In genomic region chr5:73438048-73438896, GRCh38 we compare ENCODE assay signal across 15 cellular contexts. TPM values are rescaled to one million over a fixed set of nuclear protein-coding genes. Genes with fewer than 3 reads are reported as not detected.
DNase-seq lines count a peak whose midpoint lies in the region; ATAC-seq, FAIRE-seq and TF ChIP-seq lines count a peak whose summit lies in the region.
"Had no signal": no experiment of that assay in that cellular context is flagged by ENCODE, and none has a peak within 500 bp of the region (broad histone marks: within the 10 kb centered on the region; RNA-seq: fewer than 3 reads in every experiment).

No MANE protein-coding gene starts in this region.

- H3K36me3 ChIP-seq in HepG2 (replicated peaks in 1 of 2; ENCODE audit: control insufficient read depth in 1 of 2, insufficient read depth in 2 of 2, low read length in 2 of 2) (no peaks in the 10 kb centered on the region), right lobe of liver (no peaks in the 10 kb centered on the region), iPS-18a (ENCODE audit: control insufficient read depth, low read depth, low read length) (no peaks in the 10 kb centered on the region)
- H3K36me3 ChIP-seq: prostate gland had no signal

- H3K27ac ChIP-seq in HepG2 (ENCODE audit: extremely low read length, insufficient read depth, low read length) = no peak overlapping the region
- H3K27ac ChIP-seq in right lobe of liver = no peak overlapping the region
- H3K27ac ChIP-seq in iPS-18a (ENCODE audit: low read length) = no peak overlapping the region
- H3K27ac ChIP-seq: body of pancreas, prostate gland had no signal

- H3K36me3 Mint-ChIP-seq in type B pancreatic cell = no peaks in the 10 kb centered on the region

- H3K27ac Mint-ChIP-seq in type B pancreatic cell = no peak overlapping the region
- H3K27ac Mint-ChIP-seq: stimulated activated naive CD8-positive, alpha-beta T cell treated with anti-CD3 and anti-CD28 coated beads, Interleukin-15, Interleukin-2, amounts not matched to agents 100 ng/mL and 50 ng/mL, for 24 hours had no signal

- no peaks in the 10 kb centered on the region for H3K9me3 Mint-ChIP-seq in type B pancreatic cell
- H3K9me3 Mint-ChIP-seq: stimulated activated naive CD8-positive, alpha-beta T cell treated with anti-CD3 and anti-CD28 coated beads, Interleukin-15, Interleukin-2, amounts not matched to agents 100 ng/mL and 50 ng/mL, for 24 hours had no signal

- FAIRE-seq in HepG2 (lab: Jason Lieb, UNC) = no peak
- FAIRE-seq: GM12892 had no signal

- peaks cover 92% of the 10 kb centered on the region for H3K27me3 Mint-ChIP-seq in type B pancreatic cell

- H3K4me1 Mint-ChIP-seq in type B pancreatic cell (ENCODE audit: unreplicated experiment) = peaks cover 5% of the 10 kb centered on the region

- H3K4me3 ChIP-seq in HepG2 (replicated peaks in 1 of 3; ENCODE audit: insufficient read depth in 1 of 3, low read depth in 2 of 3, low read length in 3 of 3) = peak overlapping the region; percentile 44 to 71 (median 60)
- H3K4me3 ChIP-seq in right lobe of liver = no peak overlapping the region
- H3K4me3 ChIP-seq in WI38 (ENCODE audit: low read depth, low read length) = peak overlapping the region; percentile 47
- H3K4me3 ChIP-seq in iPS-18a (ENCODE audit: low read length) = peak overlapping the region; percentile 36
- H3K4me3 ChIP-seq: body of pancreas had no signal

- in situ Hi-C loops in HepG2 (cut with HindIII; ENCODE audit: extremely low pct_ligation_motif_present, low pct_unique_long_range_greater_than_20kb) = no loop called here

- no peak for TF ChIP-seq CTCF in HepG2 (CRISPR knock-in tag; IDR thresholded peaks at IDR 0.05)
- TF ChIP-seq CTCF in right lobe of liver (IDR thresholded peaks at IDR 0.05) = no peak
- no peak for TF ChIP-seq CTCF in WI38 (IDR thresholded peaks at IDR 0.05; ENCODE audit: low read depth, low read length)
- no peak for TF ChIP-seq CTCF in type B pancreatic cell (conservative IDR thresholded peaks at IDR 0.05)

- no peaks in the 10 kb centered on the region for H3K9me3 ChIP-seq in HepG2 (ENCODE audit: low read length)
- no peaks in the 10 kb centered on the region for H3K9me3 ChIP-seq in right lobe of liver
- H3K9me3 ChIP-seq in iPS-18a (ENCODE audit: control insufficient read depth, low read depth, low read length) = no peaks in the 10 kb centered on the region
- H3K9me3 ChIP-seq: body of pancreas, prostate gland had no signal

- no TSS peak for BruUV-seq in HepG2 (replicated peaks; lab: Mats Ljungman, UMichigan)

- no peak for TF ChIP-seq EP300 in HepG2 (IDR thresholded peaks at IDR 0.05; ENCODE audit: low read depth in 2 of 2, low read length in 2 of 2)
- no peak for TF ChIP-seq EP300 in HepG2 (CRISPR knock-in tag; IDR thresholded peaks at IDR 0.05; ENCODE audit: borderline replicate concordance)

- WGBS in HepG2 (ENCODE audit: low lambda C conversion rate) = 47% methylated on average over 7 of the region's 7 CpGs
- 6% methylated on average over 7 of the region's 7 CpGs for WGBS in right lobe of liver (ENCODE audit: insufficient coverage, low coverage, low lambda C conversion rate, missing lambda C conversion rate)

- H3K4me2 ChIP-seq in HepG2 (ENCODE audit: low read depth, low read length) = peak overlapping the region; percentile 83

- H3K79me2 ChIP-seq in HepG2 (ENCODE audit: insufficient read depth, low read length) = no peaks in the 10 kb centered on the region

- H2AFZ ChIP-seq in HepG2 (ENCODE audit: low read length) = no peak overlapping the region

- CTCF ChIA-PET in HepG2 (lab: Yijun Ruan, JAX; ENCODE audit: low intra/inter-chr PET ratio, low total read pairs) = no interaction called here

- ATAC-seq in HepG2 (no peak), right lobe of liver (no peak), HG03354 (IDR thresholded peaks at IDR 0.05; ENCODE audit: poor library complexity, severe bottlenecking, unreplicated experiment) (no peak)
- ATAC-seq: body of pancreas had no signal

- H3K27me3 ChIP-seq in HepG2 (ENCODE audit: control insufficient read depth in 1 of 2, insufficient read depth in 2 of 2, low read length in 2 of 2) = peaks cover 9 to 73% of the 10 kb centered on the region in 2 experiments
- peaks cover 27 to 58% of the 10 kb centered on the region in 2 donors for H3K27me3 ChIP-seq in right lobe of liver
- peaks cover 100% of the 10 kb centered on the region for H3K27me3 ChIP-seq in iPS-18a (ENCODE audit: control insufficient read depth, insufficient read depth, low read length)

- H3K4me3 Mint-ChIP-seq in type B pancreatic cell = peak overlapping the region; percentile 83

- intact Hi-C loops in HepG2 (cut with micrococcal nuclease; ENCODE audit: unreplicated experiment) (no loop called here), right lobe of liver (cut with DNase I) (no loop called here)

- H3K4me1 ChIP-seq in HepG2 (ENCODE audit: insufficient read depth, low read length) (peaks cover 23% of the 10 kb centered on the region), right lobe of liver (peaks cover 0 to 13% (median 3%) of the 10 kb centered on the region in 4 donors), iPS-18a (ENCODE audit: control insufficient read depth, low read depth, low read length) (peaks cover 15% of the 10 kb centered on the region)

- TF ChIP-seq RAD21 in HepG2 (CRISPR knock-in tag; IDR thresholded peaks at IDR 0.05) = no peak

- POLR2A ChIA-PET in HepG2 (lab: Yijun Ruan, JAX) = no interaction called here

- no peaks in the 10 kb centered on the region for H4K20me1 ChIP-seq in HepG2 (ENCODE audit: insufficient read depth, low read length)

- TF ChIP-seq POLR2A in HepG2 (IDR thresholded peaks at IDR 0.05; ENCODE audit: insufficient read depth in 1 of 2, low read depth in 2 of 2, low read length in 2 of 2) (no peak), right lobe of liver (IDR thresholded peaks at IDR 0.05) (no peak)

- no peak overlapping the region for H3K9ac ChIP-seq in HepG2 (ENCODE audit: insufficient read depth, low read depth, low read length)
- H3K9ac ChIP-seq in iPS-18a (ENCODE audit: low read length) = no peak overlapping the region

- DNase-seq in HepG2 (ENCODE audit: low spot score) (no peak), right lobe of liver (no peak), type B pancreatic cell (ENCODE audit: extremely low spot score, unreplicated experiment) (no peak), HUDEP-2 (lab: John Stamatoyannopoulos, UW; ENCODE audit: unreplicated experiment in 76 of 76) (no peak), NCI-H82 treated with DMSO at 0.1 percent for 48 hours (lab: John Stamatoyannopoulos, UW; ENCODE audit: unreplicated experiment) (no peak)
- DNase-seq: activated T-cell treated with anti-CD3 and anti-CD28 coated beads for 4 hours; AML-193; body of pancreas; stimulated activated CD4-positive, alpha-beta T cell treated with anti-CD3 and anti-CD28 coated beads, Interleukin-4, amount 100 ng/mL, for 24 hours had no signal

RNA-seq across cellular contexts. Expression of gene FOXD1, which starts 10.3 kb away (rescaled TPM):
- total RNA-seq in HepG2 (2016; rRNA removed; fragmentation: Illumina TruSeq; extraction: Trizol) = 0.04 TPM in 1 of 2 replicates, not detected in the other
- not detected in 2 replicates for total RNA-seq in HepG2 (2016; cell fraction: cytosol; rRNA removed; fragmentation: Illumina TruSeq; extraction: Trizol; ENCODE audit: low read depth)
- total RNA-seq in HepG2 (2016; cell fraction: insoluble cytoplasmic fraction; rRNA removed; fragmentation: Illumina TruSeq; extraction: Trizol) = not detected in 2 replicates
- total RNA-seq in HepG2 (2016; cell fraction: membrane; rRNA removed; fragmentation: Illumina TruSeq; extraction: Trizol) = 0.06 TPM in 1 of 2 replicates, not detected in the other
- not detected in 2 replicates for total RNA-seq in HepG2 (2016; cell fraction: nucleus; rRNA removed; fragmentation: Illumina TruSeq; extraction: Trizol)
- polyA plus RNA-seq in HepG2 (2011; rRNA removed) = 0.04 and 0.05 TPM in 2 replicates
- 0.05 and 0.07 TPM in 2 replicates for polyA plus RNA-seq in HepG2 (2011; cell fraction: cytosol; rRNA removed)
- polyA plus RNA-seq in HepG2 (2011; cell fraction: nucleus; rRNA removed) = 0.06 TPM in 1 of 2 replicates, not detected in the other
- not detected in 2 replicates for polyA plus RNA-seq in HepG2 (2012)
- not detected in 2 replicates for polyA plus RNA-seq in HepG2 (2016; cell fraction: cytosol; fragmentation: Illumina TruSeq; extraction: Trizol; ENCODE audit: low read depth)
- polyA plus RNA-seq in HepG2 (2016; cell fraction: insoluble cytoplasmic fraction; fragmentation: Illumina TruSeq; extraction: Trizol; ENCODE audit: low read depth) = 0.13 TPM in 1 of 2 replicates, not detected in the other
- polyA plus RNA-seq in HepG2 (2016; cell fraction: membrane; fragmentation: Illumina TruSeq; extraction: Trizol; ENCODE audit: low read depth) = not detected in 2 replicates
- polyA plus RNA-seq in HepG2 (2016; cell fraction: nucleus; fragmentation: Illumina TruSeq; extraction: Trizol; ENCODE audit: insufficient read depth, low read depth) = not detected in 2 replicates
- 0.06 and 0.14 TPM in 2 replicates for polyA minus RNA-seq in HepG2 (2011; rRNA and poly(A)+ RNA removed; ENCODE audit: low replicate concordance)
- not detected in 2 replicates for polyA minus RNA-seq in HepG2 (2011; cell fraction: cytosol; rRNA and poly(A)+ RNA removed)
- not detected in 2 replicates for polyA minus RNA-seq in HepG2 (2011; cell fraction: nucleus; rRNA and poly(A)+ RNA removed)
- not detected for total RNA-seq in right lobe of liver
- total RNA-seq in type B pancreatic cell (ENCODE audit: low replicate concordance) = 1.3 and 15.9 TPM in 2 replicates
- total RNA-seq: body of pancreas had no signal

RNA-seq across cellular contexts. Expression of gene BTF3, which starts 60.0 kb away (rescaled TPM):
- total RNA-seq in HepG2 (2016; rRNA removed; fragmentation: Illumina TruSeq; extraction: Trizol) = 698 and 836 TPM in 2 replicates
- 507 and 559 TPM in 2 replicates for total RNA-seq in HepG2 (2016; cell fraction: cytosol; rRNA removed; fragmentation: Illumina TruSeq; extraction: Trizol; ENCODE audit: low read depth)
- total RNA-seq in HepG2 (2016; cell fraction: insoluble cytoplasmic fraction; rRNA removed; fragmentation: Illumina TruSeq; extraction: Trizol) = 679 and 821 TPM in 2 replicates
- total RNA-seq in HepG2 (2016; cell fraction: membrane; rRNA removed; fragmentation: Illumina TruSeq; extraction: Trizol) = 771 and 850 TPM in 2 replicates
- 289 and 303 TPM in 2 replicates for total RNA-seq in HepG2 (2016; cell fraction: nucleus; rRNA removed; fragmentation: Illumina TruSeq; extraction: Trizol)
- 471 and 557 TPM in 2 replicates for polyA plus RNA-seq in HepG2 (2011; rRNA removed)
- 298 and 449 TPM in 2 replicates for polyA plus RNA-seq in HepG2 (2011; cell fraction: cytosol; rRNA removed)
- 96.1 and 122 TPM in 2 replicates for polyA plus RNA-seq in HepG2 (2011; cell fraction: nucleus; rRNA removed)
- polyA plus RNA-seq in HepG2 (2012) = 940 and 1,043 TPM in 2 replicates
- 922 and 1,006 TPM in 2 replicates for polyA plus RNA-seq in HepG2 (2016; cell fraction: cytosol; fragmentation: Illumina TruSeq; extraction: Trizol; ENCODE audit: low read depth)
- polyA plus RNA-seq in HepG2 (2016; cell fraction: insoluble cytoplasmic fraction; fragmentation: Illumina TruSeq; extraction: Trizol; ENCODE audit: low read depth) = 1,304 and 1,359 TPM in 2 replicates
- polyA plus RNA-seq in HepG2 (2016; cell fraction: membrane; fragmentation: Illumina TruSeq; extraction: Trizol; ENCODE audit: low read depth) = 1,256 and 1,375 TPM in 2 replicates
- polyA plus RNA-seq in HepG2 (2016; cell fraction: nucleus; fragmentation: Illumina TruSeq; extraction: Trizol; ENCODE audit: insufficient read depth, low read depth) = 596 and 617 TPM in 2 replicates
- 152 and 382 TPM in 2 replicates for polyA minus RNA-seq in HepG2 (2011; rRNA and poly(A)+ RNA removed; ENCODE audit: low replicate concordance)
- polyA minus RNA-seq in HepG2 (2011; cell fraction: cytosol; rRNA and poly(A)+ RNA removed) = 285 and 287 TPM in 2 replicates
- polyA minus RNA-seq in HepG2 (2011; cell fraction: nucleus; rRNA and poly(A)+ RNA removed) = 113 and 151 TPM in 2 replicates
- 100 to 1,000 TPM; 157 to 250 (median 198) TPM for total RNA-seq in right lobe of liver
- 578 and 664 TPM in 2 replicates for total RNA-seq in type B pancreatic cell (ENCODE audit: low replicate concordance)

Comparison
In these comparisons a context has a peak if more than half of its experiments do, and no peak if none do; other contexts are left out.
1. H3K4me3 ChIP-seq: peak in HepG2 (3 of 3), WI38 (single experiment) and iPS-18a (single experiment); none in right lobe of liver (0 of 3).